Comparison of ENCODE assay signal across 12 cellular contexts in genomic region chr15:90859234-90860131, GRCh38. TPM values are rescaled to one million over a fixed set of nuclear protein-coding genes. Genes with fewer than 3 reads are reported as not detected.
DNase-seq lines count a peak whose midpoint lies in the region; ATAC-seq and TF ChIP-seq lines count a peak whose summit lies in the region.
"Had no signal": no experiment of that assay in that cellular context is flagged by ENCODE, and none has a peak within 500 bp of the region (broad histone marks: within the 10 kb centered on the region; RNA-seq: fewer than 3 reads in every experiment).

No MANE protein-coding gene starts in this region.

- H3K4me2 ChIP-seq in mesendoderm (ENCODE audit: low read length) = no peak overlapping the region

- no peaks in the 10 kb centered on the region for H3K79me2 ChIP-seq in mesendoderm (ENCODE audit: control insufficient read depth, insufficient read depth, low read length)

- no peaks in the 10 kb centered on the region for H3K36me3 Mint-ChIP-seq in CD4-positive, alpha-beta memory T cell
- no peaks in the 10 kb centered on the region for H3K36me3 Mint-ChIP-seq in HFFc6 (ENCODE audit: low read depth)
- peaks cover 2% of the 10 kb centered on the region for H3K36me3 Mint-ChIP-seq in activated T-helper 2 cell treated with anti-CD3 and anti-CD28 coated beads, Interferon-gamma antibody, Interleukin-2, Interleukin-4, amounts not matched to agents 10 μg/mL and 5 μg/mL and 100 μg/mL, durations not matched to agents 14 hours and 24 hours and 36 hours (ENCODE audit: low read depth)
- H3K36me3 Mint-ChIP-seq: brain had no signal

- H3K27me3 ChIP-seq in CD4-positive, alpha-beta memory T cell (ENCODE audit: insufficient read depth, low read length) = no peaks in the 10 kb centered on the region
- H3K27me3 ChIP-seq in mesendoderm (ENCODE audit: insufficient read depth, low read length, poor library complexity) = no peaks in the 10 kb centered on the region

- H3K4me3 ChIP-seq in CD4-positive, alpha-beta memory T cell (ENCODE audit: low read length in 2 of 2) = no peak overlapping the region
- no peak overlapping the region for H3K4me3 ChIP-seq in mesendoderm (ENCODE audit: low read length)

- POLR2A ChIA-PET in CD4-positive, alpha-beta memory T cell (lab: Charles Lee; ENCODE audit: partially characterized antibody) = interaction anchor here (1.1 kb wide), 1 partner anchor 11 kb away, joined by 4 read pairs; no protein-coding TSS in a partner anchor

- H4K8ac ChIP-seq in mesendoderm (ENCODE audit: low read depth, low read length) = no peak overlapping the region

- H3K27me3 Mint-ChIP-seq in CD4-positive, alpha-beta memory T cell = no peaks in the 10 kb centered on the region
- no peaks in the 10 kb centered on the region; the same call in 1 of the 2 replicates for H3K27me3 Mint-ChIP-seq in HFFc6 (ENCODE audit: insufficient read depth)
- H3K27me3 Mint-ChIP-seq in activated T-helper 2 cell treated with anti-CD3 and anti-CD28 coated beads, Interferon-gamma antibody, Interleukin-2, Interleukin-4, amounts not matched to agents 10 μg/mL and 5 μg/mL and 100 μg/mL, durations not matched to agents 14 hours and 24 hours and 36 hours (ENCODE audit: low read depth) = no peaks in the 10 kb centered on the region

- no CpG with 5 or more reads among the region's 10 CpGs for WGBS in mesendoderm (ENCODE audit: extremely low coverage, insufficient coverage, low lambda C conversion rate)

- H3K56ac ChIP-seq in mesendoderm (ENCODE audit: low read length) = peak overlapping the region; percentile 49

- H3K9ac ChIP-seq in mesendoderm (ENCODE audit: low read length) = no peak overlapping the region

- peak overlapping the region; percentile 57 for H3K4ac ChIP-seq in mesendoderm (ENCODE audit: low read depth, low read length)

- no peaks in the 10 kb centered on the region for H3K9me3 ChIP-seq in CD4-positive, alpha-beta memory T cell (ENCODE audit: control insufficient read depth in 1 of 2, low read length in 2 of 2)

- no peak for ATAC-seq in HG03175 (IDR thresholded peaks at IDR 0.05; ENCODE audit: unreplicated experiment)
- ATAC-seq in GM19452 (IDR thresholded peaks at IDR 0.05; ENCODE audit: unreplicated experiment) = no peak

- H3K36me3 ChIP-seq in CD4-positive, alpha-beta memory T cell (ENCODE audit: insufficient read depth, low read length) = no peaks in the 10 kb centered on the region
- H3K36me3 ChIP-seq in mesendoderm (ENCODE audit: control insufficient read depth, insufficient read depth, low read length) = no peaks in the 10 kb centered on the region

- no peak for DNase-seq in CD4-positive, alpha-beta memory T cell
- DNase-seq in HFFc6 (no peak), mesendoderm (peak; percentile 74), NCI-H526 (lab: John Stamatoyannopoulos, UW) (no peak)
- DNase-seq in activated T-helper 2 cell treated with anti-CD3 and anti-CD28 coated beads, Interferon-gamma antibody, Interleukin-2, Interleukin-4, amounts not matched to agents 10 μg/mL and 5 μg/mL and 100 μg/mL, durations not matched to agents 14 hours and 24 hours and 36 hours (ENCODE audit: low spot score) = no peak
- DNase-seq in stimulated activated CD4-positive, alpha-beta T cell treated with anti-CD3 and anti-CD28 coated beads, Interleukin-4, amount 100 ng/mL, for 24 hours = no peak
- DNase-seq: activated CD4-positive, alpha-beta T cell treated with anti-CD3 and anti-CD28 coated beads, Interleukin-2, amount 50 U/mL, for 1 hour; DMS79 treated with DMSO at 0.1 percent for 48 hours; NCI-H1436 had no signal

- no peak overlapping the region for H2AK5ac ChIP-seq in mesendoderm (ENCODE audit: low read length)

- no peak overlapping the region for H3K27ac ChIP-seq in CD4-positive, alpha-beta memory T cell (ENCODE audit: low read depth, low read length)
- H3K27ac ChIP-seq in mesendoderm (ENCODE audit: low read depth, low read length) = peak overlapping the region; percentile 0

- H3K4me3 Mint-ChIP-seq in CD4-positive, alpha-beta memory T cell = peak overlapping the region in 2 of 8 donors; percentile 0 to 32
- H3K4me3 Mint-ChIP-seq in HFFc6 = no peak overlapping the region
- H3K4me3 Mint-ChIP-seq in activated T-helper 2 cell treated with anti-CD3 and anti-CD28 coated beads, Interferon-gamma antibody, Interleukin-2, Interleukin-4, amounts not matched to agents 10 μg/mL and 5 μg/mL and 100 μg/mL, durations not matched to agents 14 hours and 24 hours and 36 hours (ENCODE audit: low read depth) = no peak overlapping the region
- H3K4me3 Mint-ChIP-seq: brain had no signal

- no peak overlapping the region for H4K5ac ChIP-seq in mesendoderm (ENCODE audit: low read length)

- H3K79me1 ChIP-seq in mesendoderm (ENCODE audit: low read length) = no peaks in the 10 kb centered on the region

- H3K18ac ChIP-seq in mesendoderm (ENCODE audit: low read length) = no peak overlapping the region

- H2BK15ac ChIP-seq in mesendoderm (replicated peaks; ENCODE audit: low read depth) = no peak overlapping the region

- peaks cover 36% of the 10 kb centered on the region for H3K4me1 ChIP-seq in CD4-positive, alpha-beta memory T cell (ENCODE audit: insufficient read depth, low read length)
- H3K4me1 ChIP-seq in mesendoderm (ENCODE audit: control insufficient read depth, low read depth, low read length) = peaks cover 3% of the 10 kb centered on the region

- H3K4me1 Mint-ChIP-seq in CD4-positive, alpha-beta memory T cell = peaks cover 23 to 47% (median 34%) of the 10 kb centered on the region in 4 donors
- H3K4me1 Mint-ChIP-seq in HFFc6 (ENCODE audit: low read depth) = peaks cover 23% of the 10 kb centered on the region
- H3K4me1 Mint-ChIP-seq in activated T-helper 2 cell treated with anti-CD3 and anti-CD28 coated beads, Interferon-gamma antibody, Interleukin-2, Interleukin-4, amounts not matched to agents 10 μg/mL and 5 μg/mL and 100 μg/mL, durations not matched to agents 14 hours and 24 hours and 36 hours (ENCODE audit: low read depth) = peaks cover 66% of the 10 kb centered on the region

- H3K27ac Mint-ChIP-seq in CD4-positive, alpha-beta memory T cell = peak overlapping the region in 6 of 7 donors; percentile 38 to 88 (median 74)
- H3K27ac Mint-ChIP-seq in HFFc6 = peak overlapping the region; percentile 23; the same call in 1 of the 2 replicates
- H3K27ac Mint-ChIP-seq in activated T-helper 2 cell treated with anti-CD3 and anti-CD28 coated beads, Interferon-gamma antibody, Interleukin-2, Interleukin-4, amounts not matched to agents 10 μg/mL and 5 μg/mL and 100 μg/mL, durations not matched to agents 14 hours and 24 hours and 36 hours = peak overlapping the region; percentile 22

- H2BK120ac ChIP-seq in mesendoderm (ENCODE audit: low read depth, low read length) = no peak overlapping the region

- CTCF ChIA-PET in CD4-positive, alpha-beta memory T cell (lab: Charles Lee; ENCODE audit: partially characterized antibody) = interaction anchor here (2.0 kb wide), 1 partner anchor 26 kb away, joined by 6 read pairs; no protein-coding TSS in a partner anchor

- no peak overlapping the region for H3K23ac ChIP-seq in mesendoderm (ENCODE audit: low read length)

- peaks cover 0 to 1% (median 0%) of the 10 kb centered on the region in 8 donors for H3K9me3 Mint-ChIP-seq in CD4-positive, alpha-beta memory T cell
- no peaks in the 10 kb centered on the region for H3K9me3 Mint-ChIP-seq in HFFc6
- no peaks in the 10 kb centered on the region for H3K9me3 Mint-ChIP-seq in activated T-helper 2 cell treated with anti-CD3 and anti-CD28 coated beads, Interferon-gamma antibody, Interleukin-2, Interleukin-4, amounts not matched to agents 10 μg/mL and 5 μg/mL and 100 μg/mL, durations not matched to agents 14 hours and 24 hours and 36 hours

- peak overlapping the region; percentile 33 for H2BK5ac ChIP-seq in mesendoderm (ENCODE audit: low read length)

- intact Hi-C loops in CD4-positive, alpha-beta memory T cell (cut with micrococcal nuclease) = no loop called here
- intact Hi-C loops in activated T-helper 2 cell treated with anti-CD3 and anti-CD28 coated beads, Interferon-gamma antibody, Interleukin-2, Interleukin-4, amounts not matched to agents 10 μg/mL and 5 μg/mL and 100 μg/mL, durations not matched to agents 14 hours and 24 hours and 36 hours (cut with micrococcal nuclease) = loop anchor here (10.0 kb wide), 1 partner anchor 445 kb away; no protein-coding TSS in a partner anchor

- TF ChIP-seq CTCF in HFFc6 (IDR thresholded peaks at IDR 0.05) = peak; percentile 7; the same call in 1 of the 2 replicates

RNA-seq across cellular contexts. Expression of gene FURIN, which starts 8.9 kb away (rescaled TPM):
- 10 to 100 TPM; 37.2 to 40.3 TPM for total RNA-seq in CD4-positive, alpha-beta memory T cell
- 10 to 100 TPM in 1 of 2 donors, 1 to 10 TPM in 1; 1.6 to 11.6 TPM for polyA plus RNA-seq in CD4-positive, alpha-beta memory T cell
- 10 to 100 TPM; 68.9 to 79.4 (median 74.6) TPM for total RNA-seq in HFFc6 (2021; fragmentation: NEBNext Ultra II Directional; extraction: Animal tissue kit (Norgen Biotek cat#: 25700))
- total RNA-seq in activated T-helper 2 cell treated with anti-CD3 and anti-CD28 coated beads, Interferon-gamma antibody, Interleukin-2, Interleukin-4, amounts not matched to agents 10 μg/mL and 5 μg/mL and 100 μg/mL, durations not matched to agents 14 hours and 24 hours and 36 hours = 564 and 570 TPM in 2 replicates
- polyA plus RNA-seq in mesendoderm (2013, experiment 1 of 2) = 23.0 TPM
- polyA plus RNA-seq in mesendoderm (2013, experiment 2 of 2) = 22.8 TPM

RNA-seq across cellular contexts. Expression of gene FES, which starts 24.8 kb away (rescaled TPM):
- 1 to 10 TPM; 2.3 to 3.0 TPM for total RNA-seq in CD4-positive, alpha-beta memory T cell
- polyA plus RNA-seq in CD4-positive, alpha-beta memory T cell = not detected
- total RNA-seq in HFFc6 (2021; fragmentation: NEBNext Ultra II Directional; extraction: Animal tissue kit (Norgen Biotek cat#: 25700)) = 1 to 10 TPM in 4 of 6 experiments, under 1 TPM in 2; 0.41 to 1.4 (median 1.1) TPM
- total RNA-seq in activated T-helper 2 cell treated with anti-CD3 and anti-CD28 coated beads, Interferon-gamma antibody, Interleukin-2, Interleukin-4, amounts not matched to agents 10 μg/mL and 5 μg/mL and 100 μg/mL, durations not matched to agents 14 hours and 24 hours and 36 hours = 51.9 and 55.8 TPM in 2 replicates
- 4.1 TPM for polyA plus RNA-seq in mesendoderm (2013, experiment 1 of 2)
- 4.3 TPM for polyA plus RNA-seq in mesendoderm (2013, experiment 2 of 2)

RNA-seq across cellular contexts. Expression of gene MAN2A2, which starts 43.6 kb away (rescaled TPM):
- 100 to 1,000 TPM; 123 to 126 TPM for total RNA-seq in CD4-positive, alpha-beta memory T cell
- polyA plus RNA-seq in CD4-positive, alpha-beta memory T cell = 10 to 100 TPM in 1 of 2 donors, 1 to 10 TPM in 1; 1.3 to 12.2 TPM
- 10 to 100 TPM; 15.8 to 26.9 (median 23.4) TPM for total RNA-seq in HFFc6 (2021; fragmentation: NEBNext Ultra II Directional; extraction: Animal tissue kit (Norgen Biotek cat#: 25700))
- 200 and 201 TPM in 2 replicates for total RNA-seq in activated T-helper 2 cell treated with anti-CD3 and anti-CD28 coated beads, Interferon-gamma antibody, Interleukin-2, Interleukin-4, amounts not matched to agents 10 μg/mL and 5 μg/mL and 100 μg/mL, durations not matched to agents 14 hours and 24 hours and 36 hours
- 5.4 TPM for polyA plus RNA-seq in mesendoderm (2013, experiment 1 of 2)
- 7.8 TPM for polyA plus RNA-seq in mesendoderm (2013, experiment 2 of 2)

Comparison
In these comparisons a context has a peak if more than half of its experiments do, and no peak if none do; other contexts are left out.
1. H3K27ac Mint-ChIP-seq: peak in every context shown above with its lines; median percentile 74 in CD4-positive, alpha-beta memory T cell; 23 in HFFc6; 22 in activated T-helper 2 cell treated with anti-CD3 and anti-CD28 coated beads, Interferon-gamma antibody, Interleukin-2, Interleukin-4, amounts not matched to agents 10 μg/mL and 5 μg/mL and 100 μg/mL, durations not matched to agents 14 hours and 24 hours and 36 hours.
2. RNA of gene FES, which starts 24.8 kb away (total RNA-seq): 51.9 to 55.8 TPM in activated T-helper 2 cell treated with anti-CD3 and anti-CD28 coated beads, Interferon-gamma antibody, Interleukin-2, Interleukin-4, amounts not matched to agents 10 μg/mL and 5 μg/mL and 100 μg/mL, durations not matched to agents 14 hours and 24 hours and 36 hours; 2.3 to 3.0 TPM in CD4-positive, alpha-beta memory T cell and 0.41 to 1.4 TPM in HFFc6; every median in the first group is over 10 times any median in the second.